Comparison of ENCODE assay signal across 12 cellular contexts in genomic region chr14:91223028-91223783, GRCh38. TPM values are rescaled to one million over a fixed set of nuclear protein-coding genes. Genes with fewer than 3 reads are reported as not detected.
DNase-seq lines count a peak whose midpoint lies in the region; ATAC-seq, FAIRE-seq and TF ChIP-seq lines count a peak whose summit lies in the region.
"Had no signal": no experiment of that assay in that cellular context is flagged by ENCODE, and none has a peak within 500 bp of the region (broad histone marks: within the 10 kb centered on the region; RNA-seq: fewer than 3 reads in every experiment).

No MANE protein-coding gene starts in this region.

- peak; percentile 8 for DNase-seq in DMS53 (lab: John Stamatoyannopoulos, UW)
- DNase-seq in DMS53 treated with DMSO at 0.1 percent for 48 hours (lab: John Stamatoyannopoulos, UW; ENCODE audit: unreplicated experiment), result no peak
- peak; percentile 11 for DNase-seq in NCI-H1092 (lab: John Stamatoyannopoulos, UW)
- DNase-seq in activated naive CD4-positive, alpha-beta T cell treated with anti-CD3 and anti-CD28 coated beads, Interleukin-2, amount 50 U/mL, for 72 hours (ENCODE audit: low spot score in 2 of 2), result peak in 1 of 2 donors; percentile 77
- no peak for DNase-seq in natural killer cell
- no peak for DNase-seq in kidney
- no peak for DNase-seq in substantia nigra (lab: John Stamatoyannopoulos, UW)
- DNase-seq: GM23248, head of caudate nucleus, Kasumi-1 had no signal

- intact Hi-C loops in natural killer cell (cut with micrococcal nuclease), result no loop called here
- intact Hi-C loops in kidney (cut with DNase I), result no loop called here

- no peaks in the 10 kb centered on the region for H3K27me3 Mint-ChIP-seq in natural killer cell (ENCODE audit: low read depth in 2 of 2)

- no peaks in the 10 kb centered on the region for H3K9me3 ChIP-seq in kidney (ENCODE audit: control insufficient read depth in 1 of 2, low read length in 2 of 2)

- H3K27ac ChIP-seq in kidney (ENCODE audit: low read depth in 2 of 2, low read length in 2 of 2) (no peak overlapping the region), substantia nigra (ENCODE audit: low read depth, low read length, poor library complexity, severe bottlenecking) (no peak overlapping the region)
- H3K27ac ChIP-seq: 22Rv1, GM23248 had no signal

- H3K9ac ChIP-seq in kidney (ENCODE audit: low read length in 2 of 2), result no peak overlapping the region
- H3K9ac ChIP-seq: GM23248 had no signal

- TF ChIP-seq CTCF in natural killer cell (IDR thresholded peaks at IDR 0.05), result no peak
- TF ChIP-seq CTCF in kidney (IDR thresholded peaks at IDR 0.05; ENCODE audit: borderline replicate concordance, extremely low read depth, insufficient read depth), result no peak

- peaks cover 10 to 22% of the 10 kb centered on the region in 2 donors for H3K9me3 Mint-ChIP-seq in activated naive CD4-positive, alpha-beta T cell treated with anti-CD3 and anti-CD28 coated beads, Interleukin-2, amount 50 U/mL, for 72 hours
- no peaks in the 10 kb centered on the region for H3K9me3 Mint-ChIP-seq in natural killer cell

- peak; percentile 60 to 95 for ATAC-seq in activated naive CD4-positive, alpha-beta T cell treated with anti-CD3 and anti-CD28 coated beads, Interleukin-2, amount 50 U/mL, for 72 hours
- ATAC-seq in natural killer cell, result peak; percentile 41 to 58 (median 53)
- ATAC-seq in HG02678 (IDR thresholded peaks at IDR 0.05; ENCODE audit: unreplicated experiment), result no peak

- no peak overlapping the region for H3K4me3 ChIP-seq in kidney (ENCODE audit: low read length in 2 of 2)
- H3K4me3 ChIP-seq: GM23248 had no signal

- peaks cover 67% of the 10 kb centered on the region in 2 donors for H3K4me1 Mint-ChIP-seq in natural killer cell

- H3K4me1 ChIP-seq in kidney (ENCODE audit: control insufficient read depth in 1 of 2, insufficient read depth in 1 of 2, low read depth in 1 of 2, low read length in 2 of 2), result peaks cover 6 to 10% of the 10 kb centered on the region in 2 donors

- peak overlapping the region; percentile 70 to 85 for H3K27ac Mint-ChIP-seq in activated naive CD4-positive, alpha-beta T cell treated with anti-CD3 and anti-CD28 coated beads, Interleukin-2, amount 50 U/mL, for 72 hours
- peak overlapping the region; percentile 83 to 87 for H3K27ac Mint-ChIP-seq in natural killer cell

- H3K36me3 ChIP-seq in kidney (ENCODE audit: control insufficient read depth in 1 of 2, insufficient read depth in 2 of 2, low read length in 2 of 2), result peaks cover 14 to 18% of the 10 kb centered on the region in 2 donors

- peaks cover 24 to 67% of the 10 kb centered on the region in 2 donors for H3K36me3 Mint-ChIP-seq in activated naive CD4-positive, alpha-beta T cell treated with anti-CD3 and anti-CD28 coated beads, Interleukin-2, amount 50 U/mL, for 72 hours
- peaks cover 7% of the 10 kb centered on the region for H3K36me3 Mint-ChIP-seq in natural killer cell

- H3K4me3 Mint-ChIP-seq in natural killer cell, result peak overlapping the region; percentile 54

- FAIRE-seq in kidney (lab: Jason Lieb, UNC), result no peak

RNA-seq across cellular contexts. Expression of gene GPR68, which starts 21.3 kb away (rescaled TPM):
- total RNA-seq in activated naive CD4-positive, alpha-beta T cell treated with anti-CD3 and anti-CD28 coated beads, Interleukin-2, amount 50 U/mL, for 72 hours, result 10 to 100 TPM in 1 of 2 donors, 1 to 10 TPM in 1; 4.6 to 12.7 TPM
- total RNA-seq in natural killer cell (10 to 100 TPM in 2 of 3 donors, 1 to 10 TPM in 1; 7.6 to 24.0 (median 15.7) TPM), kidney (1.7 TPM)
- 0.82 TPM for polyA plus RNA-seq in kidney (ENCODE audit: insufficient read depth, low read depth, low replicate concordance)

Comparison
In these comparisons a context has a peak if more than half of its experiments do, and no peak if none do; other contexts are left out.
1. DNase-seq: peak in DMS53 (single experiment) and NCI-H1092 (single experiment); none in DMS53 treated with DMSO at 0.1 percent for 48 hours (single experiment), natural killer cell (single experiment), kidney (single experiment) and substantia nigra (0 of 49).